9 cellular contexts compared by ENCODE assay signal in the genomic region with DNA sequence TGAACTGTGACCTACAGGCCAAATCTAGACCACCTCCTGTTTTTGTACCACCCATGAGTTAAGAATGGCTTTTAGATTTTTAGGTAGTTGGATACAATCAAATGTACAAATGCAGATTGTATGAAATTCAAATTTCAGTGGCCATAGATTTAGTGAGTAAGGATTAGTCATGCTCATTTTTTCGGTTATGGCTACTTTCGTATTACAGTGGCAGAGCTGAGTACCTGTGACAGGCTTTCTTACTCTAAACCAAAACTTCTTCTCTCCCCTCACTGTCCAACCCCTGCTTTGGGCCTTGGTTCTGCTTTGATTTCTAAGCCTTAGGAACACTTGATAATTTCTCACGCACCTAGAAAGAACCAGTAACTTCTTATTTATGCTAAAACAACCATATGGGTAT.
DNase-seq lines count a peak whose midpoint lies in the region; ATAC-seq and TF ChIP-seq lines count a peak whose summit lies in the region.
"Had no signal": no experiment of that assay in that cellular context is flagged by ENCODE, and none has a peak within 500 bp of the region (broad histone marks: within the 10 kb centered on the region; RNA-seq: fewer than 3 reads in every experiment).

No MANE protein-coding gene starts in this region.

- POLR2A ChIA-PET in activated CD4-positive, alpha-beta T cell treated with anti-CD3 and anti-CD28 coated beads for 36 hours (lab: Charles Lee) = no interaction called here

- no peak overlapping the region for H3K4me3 Mint-ChIP-seq in activated CD4-positive, alpha-beta T cell treated with anti-CD3 and anti-CD28 coated beads for 36 hours

- peak overlapping the region; percentile 16 for H3K27ac Mint-ChIP-seq in activated CD4-positive, alpha-beta T cell treated with anti-CD3 and anti-CD28 coated beads for 36 hours

- peaks cover 71% of the 10 kb centered on the region for H3K4me1 Mint-ChIP-seq in activated CD4-positive, alpha-beta T cell treated with anti-CD3 and anti-CD28 coated beads for 36 hours

- no peaks in the 10 kb centered on the region for H3K36me3 ChIP-seq in brain microvascular endothelial cell (replicated peaks)
- H3K36me3 ChIP-seq in stomach = no peaks in the 10 kb centered on the region

- no peak for TF ChIP-seq EP300 in stomach (IDR thresholded peaks at IDR 0.05)

- H3K9me3 Mint-ChIP-seq in activated CD4-positive, alpha-beta T cell treated with anti-CD3 and anti-CD28 coated beads for 36 hours (ENCODE audit: low read depth) = no peaks in the 10 kb centered on the region

- TF ChIP-seq CTCF in brain microvascular endothelial cell (IDR thresholded peaks at IDR 0.05; ENCODE audit: low read depth, low read length, missing control alignments) (no peak), stomach (IDR thresholded peaks at IDR 0.05) (no peak)

- H3K36me3 Mint-ChIP-seq in activated CD4-positive, alpha-beta T cell treated with anti-CD3 and anti-CD28 coated beads for 36 hours (ENCODE audit: low read depth) = no peaks in the 10 kb centered on the region

- DNase-seq in activated CD4-positive, alpha-beta T cell treated with anti-CD3 and anti-CD28 coated beads for 36 hours = no peak
- DNase-seq in activated CD4-positive, alpha-beta T cell treated with anti-CD3 and anti-CD28 coated beads, Interleukin-2, amount 50 U/mL, for 4 hours = no peak
- DNase-seq in brain microvascular endothelial cell = no peak
- DNase-seq in stomach = no peak
- no peak for DNase-seq in dedifferentiated amniotic fluid mesenchymal stem cell (ENCODE audit: extremely low spot score)
- DNase-seq in caudate nucleus (lab: John Stamatoyannopoulos, UW) = no peak
- DNase-seq: activated CD4-positive, alpha-beta T cell treated with anti-CD3 and anti-CD28 coated beads, Interleukin-2, amount 50 U/mL, for 48 hours had no signal

- H3K27me3 ChIP-seq in brain microvascular endothelial cell (replicated peaks) (no peaks in the 10 kb centered on the region), stomach (no peaks in the 10 kb centered on the region)

- H3K9me3 ChIP-seq in stomach = peaks cover 0 to 8% (median 3%) of the 10 kb centered on the region in 4 donors

- in situ Hi-C loops in brain microvascular endothelial cell (cut with HindIII; ENCODE audit: low pct_ligation_motif_present, low sequenced_read_pairs) = no loop called here

- intact Hi-C loops in activated CD4-positive, alpha-beta T cell treated with anti-CD3 and anti-CD28 coated beads for 36 hours (cut with DNase I, micrococcal nuclease) = loop anchor here (2.0 to 5.0 kb wide), 2 partner anchors 88 to 267 kb away; partner anchors contain the start of gene PRKD3 (in 1 of the 2)
- intact Hi-C loops in stomach (cut with DNase I; ENCODE audit: low total_unique reads) = no loop called here

- no peak for TF ChIP-seq POLR2A in stomach (IDR thresholded peaks at IDR 0.05)

- peaks cover 36 to 72% (median 60%) of the 10 kb centered on the region in 4 donors for H3K4me1 ChIP-seq in stomach

- peak; percentile 18 for ATAC-seq in activated CD4-positive, alpha-beta T cell treated with anti-CD3 and anti-CD28 coated beads for 36 hours
- peak; percentile 58 for ATAC-seq in HG02885 (IDR thresholded peaks at IDR 0.05; ENCODE audit: poor library complexity, unreplicated experiment)
- ATAC-seq in HG02981 (IDR thresholded peaks at IDR 0.05; ENCODE audit: unreplicated experiment) = no peak

- H3K27ac ChIP-seq in brain microvascular endothelial cell (peak overlapping the region; percentile 6), stomach (peak overlapping the region in 4 of 5 donors; percentile 42 to 47 (median 44)), caudate nucleus (ENCODE audit: low read depth, low read length) (no peak overlapping the region)

- CTCF ChIA-PET in activated CD4-positive, alpha-beta T cell treated with anti-CD3 and anti-CD28 coated beads for 36 hours (lab: Charles Lee) = interaction anchor here (0.9 to 1.4 kb wide), 3 partner anchors 11 to 60 kb away, joined by 3 to 5 read pairs (median 4); no protein-coding TSS in a partner anchor

- 80 to 90% (median 83%) methylated on average over 3 of the region's 3 CpGs for WGBS in stomach, 5 donors

- no peaks in the 10 kb centered on the region for H3K27me3 Mint-ChIP-seq in activated CD4-positive, alpha-beta T cell treated with anti-CD3 and anti-CD28 coated beads for 36 hours

- H3K4me3 ChIP-seq in brain microvascular endothelial cell (ENCODE audit: low read depth, low read length) (no peak overlapping the region), stomach (no peak overlapping the region)
